Comparison of ENCODE assay signal across 1 cellular context in genomic region chr2:67790622-67791021, GRCh38.
TF ChIP-seq lines count a peak whose summit lies in the region.

No MANE protein-coding gene starts in this region.

TF ChIP-seq in SK-N-SH, 30 proteins besides CTCF, POLR2A, EP300 and RAD21 (continued from another document):
- no peak for TF ChIP-seq REST (IDR thresholded peaks at IDR 0.05; ENCODE audit: low read depth, low read length)
- TF ChIP-seq FOSL2 (IDR thresholded peaks at IDR 0.05; ENCODE audit: borderline replicate concordance, low read depth): peak; percentile 57; the same call in 1 of the 2 replicates
